In genomic region chr3:30227571-30228301, GRCh38 we compare ENCODE assay signal across 1 cellular context.
A peak's percentile ranks its signal among the peaks of the same experiment; 100 is the strongest.
TF ChIP-seq lines count a peak whose summit lies in the region.

No MANE protein-coding gene starts in this region.

TF ChIP-seq in A549, 52 proteins besides CTCF, POLR2A, EP300 and RAD21 (continued from another document):
- TF ChIP-seq MAX (IDR thresholded peaks at IDR 0.05) (peak; percentile 71), JUN (IDR thresholded peaks at IDR 0.05) (peak; percentile 97 to 99), BCL3 (IDR thresholded peaks at IDR 0.05) (peak; percentile 98), CEBPB (IDR thresholded peaks at IDR 0.05) (peak; percentile 96 to 97), KDM1A (IDR thresholded peaks at IDR 0.05; ENCODE audit: low read depth) (no peak), HOXB13 (CRISPR knock-in tag; IDR thresholded peaks at IDR 0.05; ENCODE audit: low read depth) (peak; percentile 86; the same call in 1 of the 2 replicates)
